In genomic region chr1:212456166-212456528, GRCh38 we compare ENCODE assay signal across 11 cellular contexts. TPM values are rescaled to one million over a fixed set of nuclear protein-coding genes. Genes with fewer than 3 reads are reported as not detected.
DNase-seq lines count a peak whose midpoint lies in the region; ATAC-seq and TF ChIP-seq lines count a peak whose summit lies in the region.
"Had no signal": no experiment of that assay in that cellular context is flagged by ENCODE, and none has a peak within 500 bp of the region (broad histone marks: within the 10 kb centered on the region; RNA-seq: fewer than 3 reads in every experiment).

No MANE protein-coding gene starts in this region.

- peak; percentile 4 for ATAC-seq in HG02798 (IDR thresholded peaks at IDR 0.05; ENCODE audit: poor library complexity, unreplicated experiment)

- peak overlapping the region; percentile 8 for H3K9ac ChIP-seq in mucosa of stomach (ENCODE audit: low read length)

- POLR2A ChIA-PET in AG04450 (lab: Yijun Ruan, JAX), result interaction anchor here (0.6 to 1.6 kb wide), 4 partner anchors 10 to 560 kb away, joined by 3 to 6 read pairs (median 4); partner anchors contain the start of gene ATF3

- H3K27ac ChIP-seq in AG04450 (ENCODE audit: low read depth, low read length), result no peak overlapping the region
- H3K27ac ChIP-seq in cingulate gyrus (ENCODE audit: low read depth, low read length), result peak overlapping the region; percentile 65
- H3K27ac ChIP-seq: skin epidermis had no signal

- DNase-seq in AG04450 (ENCODE audit: low read depth, low spot score), result no peak
- no peak for DNase-seq in activated T-helper 1 cell treated with anti-CD3 and anti-CD28 coated beads, Interleukin-12 subunit alpha, Interleukin-12 subunit beta, Interleukin-2, Interleukin-4 antibody, amounts not matched to agents 30 ng/mL and 10 ng/mL and 1 ng/mL, durations not matched to agents 14 hours and 24 hours and 36 hours (ENCODE audit: low spot score)
- DNase-seq in activated CD4-positive, alpha-beta T cell treated with anti-CD3 and anti-CD28 coated beads, Interleukin-2, amount 50 U/mL, for 1 hour, result no peak
- no peak for DNase-seq in islet precursor cell
- no peak for DNase-seq in SIG-M5 treated with dmso at 0.1 percent for 504 hours (lab: John Stamatoyannopoulos, UW; ENCODE audit: unreplicated experiment)
- DNase-seq: NCI-H1694 treated with DMSO at 0.1 percent for 48 hours had no signal

- no peak for TF ChIP-seq CTCF in AG04450 (IDR thresholded peaks at IDR 0.05; ENCODE audit: low read depth, low read length)

- peaks cover 1% of the 10 kb centered on the region for H3K27me3 Mint-ChIP-seq in activated T-helper 1 cell treated with anti-CD3 and anti-CD28 coated beads, Interleukin-12 subunit alpha, Interleukin-12 subunit beta, Interleukin-2, Interleukin-4 antibody, amounts not matched to agents 30 ng/mL and 10 ng/mL and 1 ng/mL, durations not matched to agents 14 hours and 24 hours and 36 hours (ENCODE audit: insufficient read depth)
- H3K27me3 Mint-ChIP-seq: activated naive CD8-positive, alpha-beta T cell treated with anti-CD3 and anti-CD28 coated beads for 36 hours had no signal

- no peaks in the 10 kb centered on the region for H3K27me3 ChIP-seq in AG04450 (ENCODE audit: control insufficient read depth, insufficient read depth, low read length)
- H3K27me3 ChIP-seq in mucosa of stomach (ENCODE audit: control insufficient read depth, insufficient read depth, low read length), result no peaks in the 10 kb centered on the region

- no peak overlapping the region for H3K27ac Mint-ChIP-seq in activated T-helper 1 cell treated with anti-CD3 and anti-CD28 coated beads, Interleukin-12 subunit alpha, Interleukin-12 subunit beta, Interleukin-2, Interleukin-4 antibody, amounts not matched to agents 30 ng/mL and 10 ng/mL and 1 ng/mL, durations not matched to agents 14 hours and 24 hours and 36 hours
- H3K27ac Mint-ChIP-seq: activated naive CD8-positive, alpha-beta T cell treated with anti-CD3 and anti-CD28 coated beads for 36 hours had no signal

- CTCF ChIA-PET in AG04450 (lab: Charles Lee), result interaction anchor here (0.6 to 8.1 kb wide), 106 partner anchors 11 to 1571 kb away, joined by 3 to 283 read pairs (median 4); partner anchors contain the start of genes DTL, INTS7, NENF and NSL1

- intact Hi-C loops in activated T-helper 1 cell treated with anti-CD3 and anti-CD28 coated beads, Interleukin-12 subunit alpha, Interleukin-12 subunit beta, Interleukin-2, Interleukin-4 antibody, amounts not matched to agents 30 ng/mL and 10 ng/mL and 1 ng/mL, durations not matched to agents 14 hours and 24 hours and 36 hours (cut with micrococcal nuclease), result loop anchor here (1.0 to 5.0 kb wide), 12 partner anchors 23 to 776 kb away; partner anchors contain the start of genes DTL, INTS7, PACC1 and PPP2R5A

- no peaks in the 10 kb centered on the region for H3K9me3 Mint-ChIP-seq in activated T-helper 1 cell treated with anti-CD3 and anti-CD28 coated beads, Interleukin-12 subunit alpha, Interleukin-12 subunit beta, Interleukin-2, Interleukin-4 antibody, amounts not matched to agents 30 ng/mL and 10 ng/mL and 1 ng/mL, durations not matched to agents 14 hours and 24 hours and 36 hours
- H3K9me3 Mint-ChIP-seq: activated naive CD8-positive, alpha-beta T cell treated with anti-CD3 and anti-CD28 coated beads for 36 hours had no signal

- H3K4me3 ChIP-seq in AG04450 (ENCODE audit: low read depth, low read length) (peak overlapping the region; percentile 4; the same call in 1 of the 2 replicates), mucosa of stomach (ENCODE audit: low read length) (no peak overlapping the region)
- H3K4me3 ChIP-seq: skin epidermis had no signal

- peaks cover 12% of the 10 kb centered on the region for H3K4me1 Mint-ChIP-seq in activated T-helper 1 cell treated with anti-CD3 and anti-CD28 coated beads, Interleukin-12 subunit alpha, Interleukin-12 subunit beta, Interleukin-2, Interleukin-4 antibody, amounts not matched to agents 30 ng/mL and 10 ng/mL and 1 ng/mL, durations not matched to agents 14 hours and 24 hours and 36 hours (ENCODE audit: low read depth)

- no peaks in the 10 kb centered on the region for H3K36me3 ChIP-seq in mucosa of stomach (ENCODE audit: control insufficient read depth, insufficient read depth, low read length)

- no peaks in the 10 kb centered on the region for H3K4me1 ChIP-seq in mucosa of stomach (ENCODE audit: control insufficient read depth, insufficient read depth, low read length)

- H3K4me3 Mint-ChIP-seq in activated T-helper 1 cell treated with anti-CD3 and anti-CD28 coated beads, Interleukin-12 subunit alpha, Interleukin-12 subunit beta, Interleukin-2, Interleukin-4 antibody, amounts not matched to agents 30 ng/mL and 10 ng/mL and 1 ng/mL, durations not matched to agents 14 hours and 24 hours and 36 hours, result no peak overlapping the region
- H3K4me3 Mint-ChIP-seq: activated naive CD8-positive, alpha-beta T cell treated with anti-CD3 and anti-CD28 coated beads for 36 hours had no signal

- H3K9me3 ChIP-seq in AG04450 (ENCODE audit: control insufficient read depth, insufficient read depth, low read length), result peaks cover 12% of the 10 kb centered on the region
- H3K9me3 ChIP-seq in mucosa of stomach (ENCODE audit: control insufficient read depth, low read length), result no peaks in the 10 kb centered on the region

- H3K36me3 Mint-ChIP-seq in activated T-helper 1 cell treated with anti-CD3 and anti-CD28 coated beads, Interleukin-12 subunit alpha, Interleukin-12 subunit beta, Interleukin-2, Interleukin-4 antibody, amounts not matched to agents 30 ng/mL and 10 ng/mL and 1 ng/mL, durations not matched to agents 14 hours and 24 hours and 36 hours (ENCODE audit: low read depth), result no peaks in the 10 kb centered on the region
- H3K36me3 Mint-ChIP-seq: activated naive CD8-positive, alpha-beta T cell treated with anti-CD3 and anti-CD28 coated beads for 36 hours had no signal

RNA-seq across cellular contexts. Expression of gene NENF, which starts 23.4 kb away (rescaled TPM):
- 73.4 and 81.7 TPM in 2 replicates for polyA plus RNA-seq in AG04450 (2011; rRNA removed)
- 17.2 and 22.2 TPM in 2 replicates for polyA minus RNA-seq in AG04450 (2011; rRNA and poly(A)+ RNA removed)
- total RNA-seq in activated T-helper 1 cell treated with anti-CD3 and anti-CD28 coated beads, Interleukin-12 subunit alpha, Interleukin-12 subunit beta, Interleukin-2, Interleukin-4 antibody, amounts not matched to agents 30 ng/mL and 10 ng/mL and 1 ng/mL, durations not matched to agents 14 hours and 24 hours and 36 hours, result 29.7 and 32.5 TPM in 2 replicates

RNA-seq across cellular contexts. Expression of gene PACC1, which starts 41.5 kb away (rescaled TPM):
- polyA plus RNA-seq in AG04450 (2011; rRNA removed), result 10.6 and 12.6 TPM in 2 replicates
- polyA minus RNA-seq in AG04450 (2011; rRNA and poly(A)+ RNA removed), result 13.5 and 22.7 TPM in 2 replicates
- total RNA-seq in activated T-helper 1 cell treated with anti-CD3 and anti-CD28 coated beads, Interleukin-12 subunit alpha, Interleukin-12 subunit beta, Interleukin-2, Interleukin-4 antibody, amounts not matched to agents 30 ng/mL and 10 ng/mL and 1 ng/mL, durations not matched to agents 14 hours and 24 hours and 36 hours, result 17.6 and 19.8 TPM in 2 replicates
